Comparison of ENCODE assay signal across 8 cellular contexts in the genomic region with DNA sequence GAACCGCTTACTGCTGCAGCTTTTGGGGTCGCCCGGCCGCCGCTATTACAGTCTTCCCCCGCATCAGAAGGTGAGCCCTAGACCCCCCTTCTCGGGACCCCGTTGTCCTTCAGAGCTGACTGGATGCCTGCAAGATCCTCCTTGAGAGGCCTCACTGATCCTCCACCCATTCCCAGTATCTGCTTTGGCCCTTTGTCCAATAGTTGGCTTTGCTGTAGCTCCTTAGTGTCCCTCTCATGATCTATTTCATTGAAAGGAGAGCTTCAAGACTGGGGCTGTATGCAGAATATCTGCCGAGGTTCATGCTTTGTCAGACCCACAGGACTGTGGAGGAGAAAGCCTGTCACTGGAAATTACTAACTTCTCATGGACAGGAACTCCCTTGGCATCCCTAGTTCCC. TPM values are rescaled to one million over a fixed set of nuclear protein-coding genes. Genes with fewer than 3 reads are reported as not detected.
DNase-seq lines count a peak whose midpoint lies in the region; ATAC-seq, FAIRE-seq and TF ChIP-seq lines count a peak whose summit lies in the region.

No MANE protein-coding gene starts in this region.

- H3K79me1 ChIP-seq in H1 (ENCODE audit: low read depth, low read length), result no peaks in the 10 kb centered on the region

- no peak for TF ChIP-seq POLR2A in H1 (IDR thresholded peaks at IDR 0.05; ENCODE audit: control extremely low read depth in 1 of 2, low read depth in 2 of 2, low read length in 2 of 2)

- no peak for FAIRE-seq in H1 (lab: Jason Lieb, UNC)

- H2AFZ ChIP-seq in PC-3 (ENCODE audit: low read length) (peak overlapping the region; percentile 94), H1 (ENCODE audit: low read length) (peak overlapping the region; percentile 20; the same call in 1 of the 2 replicates)

- H3K36me3 ChIP-seq in BE2C (peaks cover 28% of the 10 kb centered on the region), PC-3 (ENCODE audit: low read depth, low read length) (peaks cover 24% of the 10 kb centered on the region), H1 (ENCODE audit: control insufficient read depth in 2 of 4, insufficient read depth in 4 of 4, low read length in 3 of 4) (peaks cover 13 to 27% (median 26%) of the 10 kb centered on the region in 4 experiments)

- H4K20me1 ChIP-seq in PC-3 (ENCODE audit: low read length) (no peaks in the 10 kb centered on the region), H1 (replicated peaks in 1 of 2; ENCODE audit: control insufficient read depth in 1 of 2, insufficient read depth in 2 of 2, low read length in 2 of 2) (peaks cover 0 to 2% of the 10 kb centered on the region in 2 experiments)

- no peak overlapping the region for H3K4ac ChIP-seq in H1 (replicated peaks; ENCODE audit: insufficient read length, low read depth, low read length)

- H3K4me1 ChIP-seq in BE2C, result 0 out of 2 replicates have a peak, but pooled peaks cover 3% of the 10 kb centered on the region
- peaks cover 6% of the 10 kb centered on the region; the same call in 1 of the 2 replicates for H3K4me1 ChIP-seq in PC-3 (ENCODE audit: insufficient read depth, low read length)
- peaks cover 0 to 3% (median 1%) of the 10 kb centered on the region in 4 experiments; a peak in 1 of 7 replicates for H3K4me1 ChIP-seq in H1 (replicated peaks in 1 of 4; ENCODE audit: control insufficient read depth in 3 of 4, insufficient read depth in 4 of 4, low read length in 3 of 4)

- BruUV-seq in PC-3 (replicated peaks; lab: Mats Ljungman, UMichigan), result TSS peak; percentile 72

- H3F3A ChIP-seq in PC-3 (ENCODE audit: low read length, unreplicated experiment), result no peaks in the 10 kb centered on the region

- H4K5ac ChIP-seq in H1 (ENCODE audit: insufficient read length, low read depth, low read length), result peak overlapping the region; percentile 66

- peaks cover 10% of the 10 kb centered on the region for H3K23me2 ChIP-seq in H1 (ENCODE audit: low read depth, low read length)

- no peak overlapping the region for H2BK120ac ChIP-seq in H1 (replicated peaks; ENCODE audit: low read depth, low read length)

- peak overlapping the region; percentile 99 for H3K4me3 Mint-ChIP-seq in mesothelial cell of epicardium

- peak overlapping the region; percentile 98 for H3K27ac Mint-ChIP-seq in mesothelial cell of epicardium

- peak overlapping the region; percentile 87 for H4K8ac ChIP-seq in H1 (ENCODE audit: extremely low read depth, insufficient read depth, low read length)

- peak overlapping the region; percentile 96 for H3K9ac ChIP-seq in PC-3 (ENCODE audit: low read length)
- H3K9ac ChIP-seq in H1 (replicated peaks in 1 of 4; ENCODE audit: extremely low read depth in 1 of 4, low read depth in 3 of 4, low read length in 3 of 4), result peak overlapping the region; percentile 74 to 93 (median 89)

- no peaks in the 10 kb centered on the region for H3K9me3 ChIP-seq in BE2C
- no peaks in the 10 kb centered on the region for H3K9me3 ChIP-seq in PC-3 (ENCODE audit: low read length)
- H3K9me3 ChIP-seq in H1 (ENCODE audit: insufficient read depth in 2 of 2, low read depth in 1 of 2, low read length in 1 of 2), result no peaks in the 10 kb centered on the region

- H3K23ac ChIP-seq in H1 (ENCODE audit: insufficient read length), result no peak overlapping the region

- H2BK5ac ChIP-seq in H1 (ENCODE audit: low read depth, low read length), result peak overlapping the region; percentile 95; the same call in 1 of the 2 replicates

- TF ChIP-seq EP300 in H1 (IDR thresholded peaks at IDR 0.05; ENCODE audit: borderline replicate concordance in 1 of 2, low read depth in 2 of 2, low read length in 2 of 2), result no peak

- no peak overlapping the region for H3K18ac ChIP-seq in H1 (ENCODE audit: extremely low read depth, low read length)

- H3K79me2 ChIP-seq in PC-3 (ENCODE audit: low read length) (peaks cover 24% of the 10 kb centered on the region), H1 (ENCODE audit: control insufficient read depth in 1 of 2, insufficient read depth in 2 of 2, low read length in 2 of 2) (peaks cover 5 to 10% of the 10 kb centered on the region in 2 experiments)

- H3K4me1 Mint-ChIP-seq in mesothelial cell of epicardium, result peaks cover 21% of the 10 kb centered on the region

- H3K4me3 ChIP-seq in BE2C (ENCODE audit: low read depth, low read length) (peak overlapping the region; percentile 83), PC-3 (ENCODE audit: low read length) (peak overlapping the region; percentile 100), H1 (ENCODE audit: extremely low read depth in 1 of 4, insufficient read depth in 2 of 4, low read depth in 3 of 4, low read length in 4 of 4) (peak overlapping the region; percentile 78 to 97 (median 91))

- H3K27me3 Mint-ChIP-seq in mesothelial cell of epicardium (ENCODE audit: low read depth), result no peaks in the 10 kb centered on the region

- POLR2A ChIA-PET in PC-3 (lab: Charles Lee; ENCODE audit: unreplicated experiment) (interaction anchor here (0.5 kb wide), 1 partner anchor 86 kb away, joined by 4 read pairs; no protein-coding TSS in a partner anchor), H1 (lab: Charles Lee; ENCODE audit: partially characterized antibody) (interaction anchor here (1.1 to 1.3 kb wide), 4 partner anchors 19 to 61 kb away, joined by 3 to 4 read pairs (median 3); a partner anchor contains a TSS)

- peak overlapping the region; percentile 90 for H3K56ac ChIP-seq in H1 (replicated peaks; ENCODE audit: insufficient read length, low read depth, low read length)

- ATAC-seq in GM19043 (IDR thresholded peaks at IDR 0.05; ENCODE audit: low read depth, unreplicated experiment) (peak; percentile 10), PC-3 (peak; percentile 14), GM18517 (IDR thresholded peaks at IDR 0.05; ENCODE audit: unreplicated experiment) (no peak), HG03442 (IDR thresholded peaks at IDR 0.05; ENCODE audit: unreplicated experiment) (no peak), HG03025 (IDR thresholded peaks at IDR 0.05; ENCODE audit: low FRiP score, unreplicated experiment) (no peak)

- no peak for TF ChIP-seq RAD21 in H1 (IDR thresholded peaks at IDR 0.05 in 1 of 2, conservative IDR thresholded peaks at IDR 0.05 in 1 of 2; ENCODE audit: low read depth in 2 of 2, low read length in 2 of 2)

- H2BK20ac ChIP-seq in H1 (ENCODE audit: low read length), result no peak overlapping the region

- H3K27ac ChIP-seq in PC-3 (ENCODE audit: low read length) (peak overlapping the region; percentile 81), H1 (ENCODE audit: low read depth, low read length) (peak overlapping the region; percentile 92; the same call in 1 of the 2 replicates)

- H3K4me2 ChIP-seq in PC-3 (ENCODE audit: low read length) (peak overlapping the region; percentile 100), H1 (ENCODE audit: insufficient read depth in 1 of 2, low read depth in 2 of 2, low read length in 2 of 2) (peak overlapping the region; percentile 70 to 82)

- no peak for TF ChIP-seq CTCF in BE2C (IDR thresholded peaks at IDR 0.05; ENCODE audit: low read depth, low read length)
- TF ChIP-seq CTCF in PC-3 (conservative IDR thresholded peaks at IDR 0.05; ENCODE audit: low read depth, low read length), result no peak
- no peak for TF ChIP-seq CTCF in H1 (IDR thresholded peaks at IDR 0.05; ENCODE audit: control extremely low read depth in 1 of 3, insufficient read depth in 1 of 3, low read depth in 1 of 3, low read length in 3 of 3)
- TF ChIP-seq CTCF in mesothelial cell of epicardium (IDR thresholded peaks at IDR 0.05; ENCODE audit: unreplicated experiment), result no peak

- H3K9me2 ChIP-seq in PC-3 (replicated peaks; ENCODE audit: low read length), result no peaks in the 10 kb centered on the region

- DNase-seq in BE2C, result no peak
- DNase-seq in PC-3, result no peak
- no peak for DNase-seq in H1 (ENCODE audit: low read depth in 1 of 2, low spot score in 2 of 2)
- no peak for DNase-seq in mesothelial cell of epicardium (ENCODE audit: low spot score in 2 of 2, unreplicated experiment in 2 of 2)

- H4K91ac ChIP-seq in H1 (replicated peaks; ENCODE audit: insufficient read length, low read length), result peak overlapping the region; percentile 48

- intact Hi-C loops in PC-3 (cut with micrococcal nuclease), result loop anchor here (2.0 kb wide), 1 partner anchor 43 kb away; no protein-coding TSS in a partner anchor

- no peak overlapping the region for H2AK5ac ChIP-seq in H1 (ENCODE audit: low read depth, low read length)

- 3% methylated on average over 9 of the region's 9 CpGs; no CpG with 5 or more reads in 1 of the 2 experiments for WGBS in H1 (ENCODE audit: extremely low coverage in 1 of 2, insufficient coverage in 1 of 2, insufficient read length in 1 of 2, insufficient replicate concordance in 2 of 2, low coverage in 1 of 2, low lambda C conversion rate in 2 of 2, missing lambda C conversion rate in 1 of 2), 2 experiments

- no peak overlapping the region for H3K14ac ChIP-seq in H1 (ENCODE audit: insufficient read length)

- H3K27me3 ChIP-seq in BE2C (no peaks in the 10 kb centered on the region), PC-3 (ENCODE audit: low read length) (no peaks in the 10 kb centered on the region), H1 (replicated peaks in 1 of 4; ENCODE audit: control insufficient read depth in 3 of 4, extremely low read depth in 1 of 4, insufficient read depth in 3 of 4, low read length in 3 of 4) (no peaks in the 10 kb centered on the region)

- no peaks in the 10 kb centered on the region for H3K9me3 Mint-ChIP-seq in mesothelial cell of epicardium

- peaks cover 26% of the 10 kb centered on the region for H3K36me3 Mint-ChIP-seq in mesothelial cell of epicardium

- CTCF ChIA-PET in PC-3 (lab: Charles Lee), result no interaction called here
- CTCF ChIA-PET in H1 (lab: Charles Lee; ENCODE audit: partially characterized antibody), result interaction anchor here (1.1 to 1.6 kb wide), 3 partner anchors 21 to 88 kb away, joined by 3 to 8 read pairs (median 4); no protein-coding TSS in a partner anchor

- no peak overlapping the region for H2BK15ac ChIP-seq in H1 (ENCODE audit: low read length)

- no peak overlapping the region for H2BK12ac ChIP-seq in H1 (ENCODE audit: low read depth, low read length)

RNA-seq across cellular contexts. Expression of a gene that starts 0.5 kb away (rescaled TPM):
- 57.2 TPM for polyA plus RNA-seq in BE2C (2012; ENCODE audit: insufficient read depth, insufficient read length, low read depth)
- 78.9 and 102 TPM in 2 replicates for total RNA-seq in PC-3 (2014; rRNA removed)
- total RNA-seq in H1 (2021; fragmentation: NEBNext Ultra II Directional; extraction: Animal tissue kit (Norgen Biotek cat#: 25700)), result 61.2 and 66.2 TPM in 2 replicates
- polyA plus RNA-seq in H1 (2011; rRNA removed), result 17.3 and 23.1 TPM in 2 replicates
- 27.8 TPM for polyA plus RNA-seq in H1 (2011; cell fraction: cytosol; rRNA removed)
- 18.5 TPM for polyA plus RNA-seq in H1 (2011; cell fraction: nucleus; rRNA removed)
- polyA plus RNA-seq in H1 (2012, experiment 1 of 2), result 33.2 to 40.8 TPM (median 37.6 TPM) in 4 replicates
- polyA plus RNA-seq in H1 (2012, experiment 2 of 2), result 9.9 TPM
- polyA plus RNA-seq in H1 (2013, experiment 1 of 2), result 34.8 TPM
- polyA plus RNA-seq in H1 (2013, experiment 2 of 2), result 34.4 TPM
- polyA minus RNA-seq in H1 (2011; rRNA and poly(A)+ RNA removed), result 43.1 and 43.7 TPM in 2 replicates
- 29.4 TPM for polyA minus RNA-seq in H1 (2011; cell fraction: cytosol; rRNA and poly(A)+ RNA removed)
- 33.4 TPM for polyA minus RNA-seq in H1 (2011; cell fraction: nucleus; rRNA and poly(A)+ RNA removed)
- total RNA-seq in mesothelial cell of epicardium, result 23.8 to 26.5 TPM (median 25.0 TPM) in 3 replicates

RNA-seq across cellular contexts. Expression of a gene that starts 48.1 kb away (rescaled TPM):
- not detected for polyA plus RNA-seq in BE2C (2012; ENCODE audit: insufficient read depth, insufficient read length, low read depth)
- total RNA-seq in PC-3 (2014; rRNA removed), result 0.75 and 1.7 TPM in 2 replicates
- 0.73 and 0.86 TPM in 2 replicates for total RNA-seq in H1 (2021; fragmentation: NEBNext Ultra II Directional; extraction: Animal tissue kit (Norgen Biotek cat#: 25700))
- polyA plus RNA-seq in H1 (2011; rRNA removed), result 0.53 TPM in 2 replicates
- 0.74 TPM for polyA plus RNA-seq in H1 (2011; cell fraction: cytosol; rRNA removed)
- 0.33 TPM for polyA plus RNA-seq in H1 (2011; cell fraction: nucleus; rRNA removed)
- polyA plus RNA-seq in H1 (2012, experiment 1 of 2), result 0.46 to 1.2 TPM (median 0.92 TPM) in 4 replicates
- not detected for polyA plus RNA-seq in H1 (2012, experiment 2 of 2)
- polyA plus RNA-seq in H1 (2013, experiment 1 of 2), result 0.49 TPM
- polyA plus RNA-seq in H1 (2013, experiment 2 of 2), result 0.83 TPM
- 0.83 and 0.98 TPM in 2 replicates for polyA minus RNA-seq in H1 (2011; rRNA and poly(A)+ RNA removed)
- not detected for polyA minus RNA-seq in H1 (2011; cell fraction: cytosol; rRNA and poly(A)+ RNA removed)
- 0.70 TPM for polyA minus RNA-seq in H1 (2011; cell fraction: nucleus; rRNA and poly(A)+ RNA removed)
- total RNA-seq in mesothelial cell of epicardium, result 1.2 to 1.9 TPM (median 1.3 TPM) in 3 replicates

RNA-seq across cellular contexts. Expression of a gene that starts 48.4 kb away (rescaled TPM):
- polyA plus RNA-seq in BE2C (2012; ENCODE audit: insufficient read depth, insufficient read length, low read depth), result 30.7 TPM
- total RNA-seq in PC-3 (2014; rRNA removed), result 19.4 and 34.3 TPM in 2 replicates
- 16.7 and 20.4 TPM in 2 replicates for total RNA-seq in H1 (2021; fragmentation: NEBNext Ultra II Directional; extraction: Animal tissue kit (Norgen Biotek cat#: 25700))
- 3.6 and 6.7 TPM in 2 replicates for polyA plus RNA-seq in H1 (2011; rRNA removed)
- 9.5 TPM for polyA plus RNA-seq in H1 (2011; cell fraction: cytosol; rRNA removed)
- polyA plus RNA-seq in H1 (2011; cell fraction: nucleus; rRNA removed), result 6.4 TPM
- 13.6 to 22.0 TPM (median 14.6 TPM) in 4 replicates for polyA plus RNA-seq in H1 (2012, experiment 1 of 2)
- polyA plus RNA-seq in H1 (2012, experiment 2 of 2), result 1.9 TPM
- polyA plus RNA-seq in H1 (2013, experiment 1 of 2), result 38.9 TPM
- 37.3 TPM for polyA plus RNA-seq in H1 (2013, experiment 2 of 2)
- 9.6 and 11.0 TPM in 2 replicates for polyA minus RNA-seq in H1 (2011; rRNA and poly(A)+ RNA removed)
- polyA minus RNA-seq in H1 (2011; cell fraction: cytosol; rRNA and poly(A)+ RNA removed), result 5.7 TPM
- 14.7 TPM for polyA minus RNA-seq in H1 (2011; cell fraction: nucleus; rRNA and poly(A)+ RNA removed)
- total RNA-seq in mesothelial cell of epicardium, result 23.3 to 28.0 TPM (median 26.3 TPM) in 3 replicates

Comparison
In these comparisons a context has a peak if more than half of its experiments do, and no peak if none do; other contexts are left out.
1. ATAC-seq: peak in GM19043 (single experiment) and PC-3 (single experiment); none in GM18517 (single experiment), HG03442 (single experiment) and HG03025 (single experiment).
2. Peak in every context shown above with its lines, with median percentiles within 50 percentile points of each other: H3K4me3 ChIP-seq.